21 cellular contexts compared by ENCODE assay signal in genomic region chr2:44101246-44101645, GRCh38.
"Had no signal": no experiment of that assay in that cellular context is flagged by ENCODE, and none has a peak within 500 bp of the region (broad histone marks: within the 10 kb centered on the region; RNA-seq: fewer than 3 reads in every experiment).

No MANE protein-coding gene starts in this region.

- H3K27me3 ChIP-seq: ascending aorta, breast epithelium, gastroesophageal sphincter, heart left ventricle, left lung, transverse colon had no signal

- DNase-seq: activated CD4-positive, alpha-beta T cell treated with anti-CD3 and anti-CD28 coated beads, Interleukin-2, amount 10 ng/mL, durations not matched to agents 24 days and 14 days; activated CD4-positive, CD25-positive, alpha-beta regulatory T cell; activated CD8-positive, alpha-beta T cell treated with anti-CD3 and anti-CD28 coated beads for 36 hours; activated effector memory CD4-positive, alpha-beta T cell treated with Interleukin-2 at 50 U/mL for 16 hours; activated naive CD4-positive, alpha-beta T cell treated with anti-CD3 and anti-CD28 coated beads, Interleukin-2, amount 10 ng/mL, durations not matched to agents 7 days and 5 days; activated naive CD8-positive, alpha-beta T cell treated with anti-CD3 and anti-CD28 coated beads, Interleukin-2, amount 50 U/mL, for 24 hours; activated T-cell treated with anti-CD3 and anti-CD28 coated beads, Interleukin-2, amount 50 U/mL, for 48 hours; heart left ventricle; kidney; left lung; midbrain; right cardiac atrium; transverse colon had no signal

- H3K36me3 Mint-ChIP-seq: activated naive CD4-positive, alpha-beta T cell treated with anti-CD3 and anti-CD28 coated beads, Interleukin-2, amount 10 ng/mL, durations not matched to agents 7 days and 5 days had no signal

- H3K4me3 Mint-ChIP-seq: activated CD4-positive, alpha-beta T cell treated with anti-CD3 and anti-CD28 coated beads, Interleukin-2, amount 10 ng/mL, durations not matched to agents 24 days and 14 days; activated CD8-positive, alpha-beta T cell treated with anti-CD3 and anti-CD28 coated beads for 36 hours; activated naive CD4-positive, alpha-beta T cell treated with anti-CD3 and anti-CD28 coated beads, Interleukin-2, amount 10 ng/mL, durations not matched to agents 7 days and 5 days; activated naive CD8-positive, alpha-beta T cell treated with anti-CD3 and anti-CD28 coated beads, Interleukin-2, amount 50 U/mL, for 24 hours; neural crest cell; stimulated activated naive CD8-positive, alpha-beta T cell treated with anti-CD3 and anti-CD28 coated beads, Interleukin-15, Interleukin-2, amounts not matched to agents 100 ng/mL and 50 ng/mL, for 24 hours had no signal

- H3K9me3 Mint-ChIP-seq: activated CD4-positive, alpha-beta T cell treated with anti-CD3 and anti-CD28 coated beads, Interleukin-2, amount 10 ng/mL, durations not matched to agents 24 days and 14 days; activated CD8-positive, alpha-beta T cell treated with anti-CD3 and anti-CD28 coated beads for 36 hours; activated naive CD4-positive, alpha-beta T cell treated with anti-CD3 and anti-CD28 coated beads, Interleukin-2, amount 10 ng/mL, durations not matched to agents 7 days and 5 days; activated naive CD8-positive, alpha-beta T cell treated with anti-CD3 and anti-CD28 coated beads, Interleukin-2, amount 50 U/mL, for 24 hours; stimulated activated naive CD8-positive, alpha-beta T cell treated with anti-CD3 and anti-CD28 coated beads, Interleukin-15, Interleukin-2, amounts not matched to agents 100 ng/mL and 50 ng/mL, for 24 hours had no signal

- ATAC-seq: activated CD8-positive, alpha-beta T cell treated with anti-CD3 and anti-CD28 coated beads for 36 hours; activated naive CD8-positive, alpha-beta T cell treated with anti-CD3 and anti-CD28 coated beads, Interleukin-2, amount 50 U/mL, for 24 hours had no signal

- H3K27ac ChIP-seq: ascending aorta, breast epithelium, gastroesophageal sphincter, prostate gland, transverse colon had no signal

- H3K27me3 Mint-ChIP-seq: activated CD4-positive, alpha-beta T cell treated with anti-CD3 and anti-CD28 coated beads, Interleukin-2, amount 10 ng/mL, durations not matched to agents 24 days and 14 days; activated naive CD8-positive, alpha-beta T cell treated with anti-CD3 and anti-CD28 coated beads, Interleukin-2, amount 50 U/mL, for 24 hours; stimulated activated naive CD8-positive, alpha-beta T cell treated with anti-CD3 and anti-CD28 coated beads, Interleukin-15, Interleukin-2, amounts not matched to agents 100 ng/mL and 50 ng/mL, for 24 hours had no signal

- H3K4me3 ChIP-seq: ascending aorta, breast epithelium, coronary artery, gastroesophageal sphincter, heart left ventricle, left lung, prostate gland, skin epidermis, transverse colon had no signal

- H3K9me3 ChIP-seq: ascending aorta, breast epithelium, gastroesophageal sphincter, heart left ventricle, left lung, prostate gland, transverse colon had no signal

- H3K4me1 ChIP-seq: ascending aorta, breast epithelium had no signal

- FAIRE-seq: kidney had no signal

- H3K27ac Mint-ChIP-seq: activated CD4-positive, alpha-beta T cell treated with anti-CD3 and anti-CD28 coated beads, Interleukin-2, amount 10 ng/mL, durations not matched to agents 24 days and 14 days; activated CD8-positive, alpha-beta T cell treated with anti-CD3 and anti-CD28 coated beads for 36 hours; activated naive CD4-positive, alpha-beta T cell treated with anti-CD3 and anti-CD28 coated beads, Interleukin-2, amount 10 ng/mL, durations not matched to agents 7 days and 5 days; activated naive CD8-positive, alpha-beta T cell treated with anti-CD3 and anti-CD28 coated beads, Interleukin-2, amount 50 U/mL, for 24 hours had no signal

- H3K36me3 ChIP-seq: ascending aorta, breast epithelium, gastroesophageal sphincter, heart left ventricle, left lung, prostate gland, transverse colon had no signal
